ENCODE assay signal across 23 cellular contexts in the genomic region with DNA sequence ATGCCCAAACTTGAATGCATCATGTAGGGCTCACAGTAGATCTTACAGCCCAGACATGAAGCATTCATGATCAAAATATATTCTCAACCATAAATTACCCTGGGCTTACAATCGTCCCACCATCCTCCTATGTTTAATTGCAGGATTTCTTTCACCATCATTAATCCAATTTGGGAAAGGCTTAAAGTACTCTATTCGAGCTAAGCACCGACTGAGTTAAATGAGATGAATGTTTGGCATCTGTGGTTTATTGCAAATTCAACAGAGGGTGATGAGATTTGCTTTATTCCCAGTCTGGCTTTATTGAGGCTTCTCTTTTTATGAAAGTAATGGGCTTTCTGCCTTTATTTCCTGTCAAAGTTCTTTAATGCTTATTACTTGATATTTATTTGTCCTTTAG.
DNase-seq lines count a peak whose midpoint lies in the region; ATAC-seq, FAIRE-seq and TF ChIP-seq lines count a peak whose summit lies in the region.
"Had no signal": no experiment of that assay in that cellular context is flagged by ENCODE, and none has a peak within 500 bp of the region (broad histone marks: within the 10 kb centered on the region; RNA-seq: fewer than 3 reads in every experiment).

No MANE protein-coding gene starts in this region.

- no peak overlapping the region for H3K9ac ChIP-seq in keratinocyte (ENCODE audit: control insufficient read depth, extremely low read depth, insufficient read depth, low read length)

- H3K4me3 ChIP-seq in keratinocyte (ENCODE audit: control insufficient read depth in 2 of 3, extremely low read depth in 1 of 3, insufficient read depth in 2 of 3, low read depth in 1 of 3, low read length in 3 of 3) = peak overlapping the region in 1 of 3 experiments; percentile 12
- no peak overlapping the region for H3K4me3 ChIP-seq in CD4-positive, alpha-beta memory T cell (ENCODE audit: low read length in 2 of 2)
- H3K4me3 ChIP-seq: SK-N-MC had no signal

- H4K20me1 ChIP-seq in keratinocyte (ENCODE audit: control insufficient read depth, extremely low read depth, insufficient read depth, low read length) = no peaks in the 10 kb centered on the region

- peak overlapping the region; percentile 51 for H3K4me2 ChIP-seq in keratinocyte (ENCODE audit: control insufficient read depth, extremely low read depth, insufficient read depth, low read depth, low read length)

- POLR2A ChIA-PET in CD4-positive, alpha-beta memory T cell (lab: Charles Lee; ENCODE audit: partially characterized antibody) = no interaction called here

- H3K4me1 Mint-ChIP-seq in CD4-positive, alpha-beta memory T cell = no peaks in the 10 kb centered on the region

- peaks cover 5 to 9% of the 10 kb centered on the region in 2 donors for H3K27me3 Mint-ChIP-seq in CD4-positive, alpha-beta memory T cell

- TF ChIP-seq CTCF in D721Med (IDR thresholded peaks at IDR 0.05; ENCODE audit: insufficient read depth, missing control alignments) = no peak
- no peak for TF ChIP-seq CTCF in keratinocyte (optimal IDR thresholded peaks at IDR 0.05 in 1 of 3, IDR thresholded peaks at IDR 0.05 in 1 of 3, conservative IDR thresholded peaks at IDR 0.05 in 1 of 3; ENCODE audit: extremely low read depth in 1 of 3, insufficient read depth in 2 of 3, low read length in 3 of 3)

- intact Hi-C loops in CD4-positive, alpha-beta memory T cell (cut with micrococcal nuclease) = no loop called here

- DNase-seq in D721Med (ENCODE audit: insufficient read length, low spot score) = peak; percentile 25
- DNase-seq in NCI-H82 (lab: John Stamatoyannopoulos, UW) = peak; percentile 93
- no peak for DNase-seq in keratinocyte (ENCODE audit: low read depth, low spot score)
- DNase-seq in NCI-H146 treated with DMSO at 0.1 percent for 48 hours (lab: John Stamatoyannopoulos, UW; ENCODE audit: unreplicated experiment) = no peak
- no peak for DNase-seq in CD4-positive, alpha-beta memory T cell
- no peak for DNase-seq in stimulated activated CD4-positive, alpha-beta T cell treated with anti-CD3 and anti-CD28 coated beads, Interleukin-12 subunit alpha, Interleukin-12 subunit beta, amount 100 ng/mL, for 4 hours
- DNase-seq: ACHN, DMS53, H7, Karpas-422, MM.1S, NCI-H1048, NCI-H1417 treated with DMSO at 0.1 percent for 48 hours, NCI-H187 treated with DMSO at 0.1 percent for 48 hours, NCI-H2107, NCI-H446 treated with DMSO at 0.1 percent for 48 hours, NCI-H748 treated with DMSO at 0.1 percent for 48 hours, RPMI8226, SHP77 treated with DMSO at 0.1 percent for 48 hours had no signal

- no peak overlapping the region for H3K27ac ChIP-seq in keratinocyte (ENCODE audit: control insufficient read depth, insufficient read depth, low read length)
- H3K27ac ChIP-seq in CD4-positive, alpha-beta memory T cell (ENCODE audit: low read depth, low read length) = no peak overlapping the region
- H3K27ac ChIP-seq: C4-2B, SK-N-MC had no signal

- CTCF ChIA-PET in CD4-positive, alpha-beta memory T cell (lab: Charles Lee; ENCODE audit: partially characterized antibody) = no interaction called here

- H3K27me3 ChIP-seq in keratinocyte (ENCODE audit: control insufficient read depth, extremely low read depth, insufficient read depth, low read length) = no peaks in the 10 kb centered on the region
- H3K27me3 ChIP-seq in CD4-positive, alpha-beta memory T cell (ENCODE audit: insufficient read depth, low read length) = no peaks in the 10 kb centered on the region

- H3K4me1 ChIP-seq in keratinocyte (ENCODE audit: control insufficient read depth, extremely low read depth, insufficient read depth, low read length) = peaks cover 34% of the 10 kb centered on the region
- no peaks in the 10 kb centered on the region for H3K4me1 ChIP-seq in CD4-positive, alpha-beta memory T cell (ENCODE audit: insufficient read depth, low read length)

- H2AFZ ChIP-seq in keratinocyte (ENCODE audit: control insufficient read depth, low read length) = peak overlapping the region; percentile 56

- FAIRE-seq in D721Med (lab: Jason Lieb, UNC) (peak; percentile 92), keratinocyte (lab: Jason Lieb, UNC) (peak; percentile 53)

- dilution Hi-C loops in keratinocyte (cut with MboI; ENCODE audit: extremely low pct_ligation_motif_present, low sequenced_read_pairs) = no loop called here

- no peak for ATAC-seq in SK-N-SH treated with all-trans-retinoic acid at 6 μM for 48 hours
- ATAC-seq in GM18873 (IDR thresholded peaks at IDR 0.05; ENCODE audit: low FRiP score, unreplicated experiment) = no peak

- H3K36me3 Mint-ChIP-seq in CD4-positive, alpha-beta memory T cell = no peaks in the 10 kb centered on the region

- H3K4me3 Mint-ChIP-seq in CD4-positive, alpha-beta memory T cell = no peak overlapping the region

- H3K9me3 ChIP-seq in keratinocyte (ENCODE audit: control insufficient read depth, low read depth, low read length) = no peaks in the 10 kb centered on the region
- no peaks in the 10 kb centered on the region for H3K9me3 ChIP-seq in CD4-positive, alpha-beta memory T cell (ENCODE audit: control insufficient read depth in 1 of 2, low read length in 2 of 2)

- H3K9me1 ChIP-seq in keratinocyte (ENCODE audit: control insufficient read depth, extremely low read depth, insufficient read depth, low read length) = no peaks in the 10 kb centered on the region

- H3K36me3 ChIP-seq in keratinocyte (ENCODE audit: control insufficient read depth in 2 of 2, extremely low read depth in 1 of 2, insufficient read depth in 2 of 2, low read length in 2 of 2) = no peaks in the 10 kb centered on the region
- H3K36me3 ChIP-seq in CD4-positive, alpha-beta memory T cell (ENCODE audit: insufficient read depth, low read length) = no peaks in the 10 kb centered on the region

- H3K79me2 ChIP-seq in keratinocyte (ENCODE audit: control insufficient read depth, insufficient read depth, low read length) = no peaks in the 10 kb centered on the region

- no peak overlapping the region for H3K27ac Mint-ChIP-seq in CD4-positive, alpha-beta memory T cell

- no peaks in the 10 kb centered on the region for H3K9me3 Mint-ChIP-seq in CD4-positive, alpha-beta memory T cell

TF ChIP-seq in SK-N-SH treated with all-trans-retinoic acid at 6 μM for 48 hours, 23 proteins besides CTCF, POLR2A, EP300 and RAD21:
- no peak for TF ChIP-seq PPARA (CRISPR knock-in tag; IDR thresholded peaks at IDR 0.05; ENCODE audit: borderline replicate concordance)
- TF ChIP-seq ZC3H10 (CRISPR knock-in tag; IDR thresholded peaks at IDR 0.05) = 0 out of 2 replicates have a peak, but pooled peaks have one; percentile 16
TF ChIP-seq in SK-N-SH treated with all-trans-retinoic acid at 6 μM for 48 hours: peak in this region for 1.

Comparison
In these comparisons a context has a peak if more than half of its experiments do, and no peak if none do; other contexts are left out.
1. DNase-seq: peak in D721Med (single experiment) and NCI-H82 (single experiment); none in keratinocyte (single experiment), NCI-H146 treated with DMSO at 0.1 percent for 48 hours (single experiment), CD4-positive, alpha-beta memory T cell (0 of 5) and stimulated activated CD4-positive, alpha-beta T cell treated with anti-CD3 and anti-CD28 coated beads, Interleukin-12 subunit alpha, Interleukin-12 subunit beta, amount 100 ng/mL, for 4 hours (single experiment).